ENCODE assay signal across 8 cellular contexts in the genomic region with DNA sequence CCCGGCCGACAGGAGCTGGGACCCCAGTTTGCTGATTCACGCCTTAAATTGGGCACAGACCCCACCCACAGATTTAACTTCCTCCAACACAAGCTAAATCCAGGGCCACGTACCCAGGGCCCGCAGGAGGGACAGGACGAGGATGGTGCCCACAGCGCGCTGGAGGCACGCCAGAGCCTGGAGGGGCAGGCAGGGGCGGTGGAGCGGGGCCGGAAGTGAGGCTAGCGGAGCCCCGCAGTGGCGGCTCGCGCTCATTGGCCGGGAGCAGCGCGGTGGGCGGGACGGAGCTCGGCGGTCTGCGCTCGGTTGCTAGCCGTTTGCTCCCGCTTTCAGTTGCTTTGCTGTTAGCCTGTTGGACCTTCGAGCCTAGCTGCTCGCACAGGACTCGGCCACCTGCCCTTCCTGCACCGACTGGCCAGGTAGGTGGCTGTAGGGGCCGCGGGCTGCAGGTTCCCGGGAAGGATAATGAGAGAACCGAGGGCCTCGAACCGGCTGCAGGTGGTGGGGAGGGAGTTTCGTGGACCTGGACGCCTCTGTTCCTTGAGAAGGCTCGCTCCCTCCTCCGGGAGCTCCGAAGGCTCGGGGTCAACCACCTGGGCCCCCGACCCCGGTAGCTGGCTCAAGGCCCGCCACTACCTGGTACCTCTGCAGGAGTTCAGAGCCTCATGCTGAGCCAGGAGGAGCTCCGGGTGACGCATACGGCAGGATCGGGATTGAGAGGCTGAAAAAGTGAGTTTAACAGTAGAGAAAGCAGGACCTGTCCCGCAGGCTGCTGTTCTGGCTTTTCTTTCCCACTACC. TPM values are rescaled to one million over a fixed set of nuclear protein-coding genes. Genes with fewer than 3 reads are reported as not detected.
A peak's percentile ranks its signal among the peaks of the same experiment; 100 is the strongest.
DNase-seq lines count a peak whose midpoint lies in the region; ATAC-seq and TF ChIP-seq lines count a peak whose summit lies in the region.

A gene (plus strand): TSS at position 332 of the 799 bp plus-strand sequence. CDS start 8,212 bp downstream, outside the sequence.

- peak within 1 kb of the TSS; percentile 96 for H3K4me2 ChIP-seq in KMS-11

- H3K4me1 Mint-ChIP-seq in naive B cell = peaks cover 16 to 44% (median 38%) of the 10 kb centered on the region in 3 donors
- H3K4me1 Mint-ChIP-seq in stimulated activated effector memory CD8-positive, alpha-beta T cell treated with anti-CD3 and anti-CD28 coated beads, Interleukin-12 subunit alpha, Interleukin-12 subunit beta, amount 100 ng/mL, for 72 hours = peaks cover 51% of the 10 kb centered on the region

- peak; percentile 91 for DNase-seq in DMS53 (lab: John Stamatoyannopoulos, UW)
- DNase-seq in RPMI7951 (ENCODE audit: low read depth) = peak; percentile 87
- peak; percentile 90 for DNase-seq in activated T-helper 1 cell treated with Interleukin-2 at 50 U/mL for 16 hours (ENCODE audit: low read depth)
- DNase-seq in esophagus squamous epithelium (lab: John Stamatoyannopoulos, UW) = peak; percentile 55
- peak; percentile 91 for DNase-seq in naive B cell
- peak; percentile 83 to 95 for DNase-seq in stimulated activated effector memory CD8-positive, alpha-beta T cell treated with anti-CD3 and anti-CD28 coated beads, Interleukin-12 subunit alpha, Interleukin-12 subunit beta, amount 100 ng/mL, for 72 hours (ENCODE audit: low spot score in 2 of 2)

- peak within 1 kb of the TSS; percentile 97 for H2AFZ ChIP-seq in KMS-11 (ENCODE audit: low read depth)

- WGBS in esophagus squamous epithelium, 2 donors = 0% methylated on average over 4 to 20 of the region's 52 CpGs

- TF ChIP-seq CTCF in KMS-11 (conservative IDR thresholded peaks at IDR 0.05; ENCODE audit: low read depth, low read length) (no peak), esophagus squamous epithelium (IDR thresholded peaks at IDR 0.05) (no peak)

- H3K4me1 ChIP-seq in KMS-11 (ENCODE audit: low read depth, poor library complexity, severe bottlenecking) = peaks cover 23% of the 10 kb centered on the region
- H3K4me1 ChIP-seq in esophagus squamous epithelium = peaks cover 13 to 33% (median 18%) of the 10 kb centered on the region in 3 donors

- H3K27ac ChIP-seq in KMS-11 (peak within 1 kb of the TSS; percentile 67), esophagus squamous epithelium (peak within 1 kb of the TSS; percentile 83 to 90 (median 88))

- peak; percentile 81 for ATAC-seq in GM21619 (IDR thresholded peaks at IDR 0.05; ENCODE audit: unreplicated experiment)
- peak; percentile 97 to 99 for ATAC-seq in naive B cell (ENCODE audit: low read depth in 2 of 2)
- ATAC-seq in stimulated activated effector memory CD8-positive, alpha-beta T cell treated with anti-CD3 and anti-CD28 coated beads, Interleukin-12 subunit alpha, Interleukin-12 subunit beta, amount 100 ng/mL, for 72 hours = peak; percentile 97

- H3K9me3 Mint-ChIP-seq in naive B cell = no peaks in the 10 kb centered on the region
- no peaks in the 10 kb centered on the region for H3K9me3 Mint-ChIP-seq in stimulated activated effector memory CD8-positive, alpha-beta T cell treated with anti-CD3 and anti-CD28 coated beads, Interleukin-12 subunit alpha, Interleukin-12 subunit beta, amount 100 ng/mL, for 72 hours

- no peaks in the 10 kb centered on the region for H4K20me1 ChIP-seq in KMS-11 (ENCODE audit: insufficient read depth)

- peaks cover 26% of the 10 kb centered on the region; the same call in 1 of the 2 replicates for H3K79me2 ChIP-seq in KMS-11 (ENCODE audit: insufficient read depth, low read depth)

- no peaks in the 10 kb centered on the region for H3K27me3 Mint-ChIP-seq in naive B cell

- H3K36me3 Mint-ChIP-seq in naive B cell = no peaks in the 10 kb centered on the region
- H3K36me3 Mint-ChIP-seq in stimulated activated effector memory CD8-positive, alpha-beta T cell treated with anti-CD3 and anti-CD28 coated beads, Interleukin-12 subunit alpha, Interleukin-12 subunit beta, amount 100 ng/mL, for 72 hours = peaks cover 49% of the 10 kb centered on the region

- H3K27me3 ChIP-seq in KMS-11 (ENCODE audit: insufficient read depth, low read depth) (no peaks in the 10 kb centered on the region), esophagus squamous epithelium (no peaks in the 10 kb centered on the region)

- peak within 1 kb of the TSS; percentile 93 to 99 (median 99) for H3K27ac Mint-ChIP-seq in naive B cell
- H3K27ac Mint-ChIP-seq in stimulated activated effector memory CD8-positive, alpha-beta T cell treated with anti-CD3 and anti-CD28 coated beads, Interleukin-12 subunit alpha, Interleukin-12 subunit beta, amount 100 ng/mL, for 72 hours = peak within 1 kb of the TSS; percentile 96

- peak within 1 kb of the TSS; percentile 93 to 99 (median 98) for H3K4me3 Mint-ChIP-seq in naive B cell
- H3K4me3 Mint-ChIP-seq in stimulated activated effector memory CD8-positive, alpha-beta T cell treated with anti-CD3 and anti-CD28 coated beads, Interleukin-12 subunit alpha, Interleukin-12 subunit beta, amount 100 ng/mL, for 72 hours = peak within 1 kb of the TSS; percentile 93

- H3K4me3 ChIP-seq in KMS-11 (IDR thresholded peaks at IDR 0.05; ENCODE audit: insufficient read depth, low read depth, low read length) = no peak within 1 kb of the TSS
- H3K4me3 ChIP-seq in esophagus squamous epithelium = peak within 1 kb of the TSS; percentile 78 to 89 (median 82)

- intact Hi-C loops in esophagus squamous epithelium (cut with DNase I) = no loop called here

- H3K9ac ChIP-seq in KMS-11 = peak within 1 kb of the TSS; percentile 80

- TF ChIP-seq POLR2A in esophagus squamous epithelium (IDR thresholded peaks at IDR 0.05) = peak in 2 of 4 donors; percentile 66 to 88

- H3K36me3 ChIP-seq in KMS-11 (ENCODE audit: insufficient read depth) = no peaks in the 10 kb centered on the region
- no peaks in the 10 kb centered on the region for H3K36me3 ChIP-seq in esophagus squamous epithelium

- H3K9me3 ChIP-seq in esophagus squamous epithelium = no peaks in the 10 kb centered on the region

RNA-seq across cellular contexts. Expression of the gene that starts here (rescaled TPM):
- 8.1 and 11.2 TPM in 2 replicates for total RNA-seq in RPMI7951 (2014; rRNA removed; shearing (Covaris generic))
- 1 to 10 TPM; 5.1 to 9.0 (median 7.2) TPM for total RNA-seq in esophagus squamous epithelium
- polyA plus RNA-seq in naive B cell (ENCODE audit: low read depth in 6 of 6) = 1 to 10 TPM; 2.1 to 7.6 (median 3.6) TPM
